22 cellular contexts compared by ENCODE assay signal in the genomic region with DNA sequence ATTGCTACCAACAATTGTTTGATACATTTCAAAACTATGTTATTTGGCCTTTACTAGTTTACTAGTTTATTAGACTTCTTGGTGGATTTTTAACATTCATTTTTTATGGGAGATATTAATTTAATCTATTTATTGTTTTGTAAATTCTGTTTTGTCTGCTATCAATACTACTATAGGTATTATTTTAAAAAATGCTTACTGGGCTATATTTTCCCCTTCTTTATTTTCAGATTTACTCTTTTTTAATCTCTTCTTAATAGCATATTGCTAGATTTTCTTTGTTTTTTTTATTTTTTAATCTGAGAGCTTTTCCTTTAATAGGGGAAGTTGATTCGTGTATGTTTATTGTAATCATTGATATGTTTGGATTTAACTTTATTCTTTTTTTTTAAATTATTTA.
DNase-seq lines count a peak whose midpoint lies in the region; ATAC-seq, FAIRE-seq and TF ChIP-seq lines count a peak whose summit lies in the region.
"Had no signal": no experiment of that assay in that cellular context is flagged by ENCODE, and none has a peak within 500 bp of the region (broad histone marks: within the 10 kb centered on the region; RNA-seq: fewer than 3 reads in every experiment).

No MANE protein-coding gene starts in this region.

- ATAC-seq in HepG2 (no peak), right lobe of liver (no peak)
- ATAC-seq in CD8-positive, alpha-beta T cell, result no peak

- no peak for TF ChIP-seq POLR2A in HepG2 (IDR thresholded peaks at IDR 0.05; ENCODE audit: insufficient read depth in 1 of 2, low read depth in 2 of 2, low read length in 2 of 2)
- TF ChIP-seq POLR2A in right lobe of liver (IDR thresholded peaks at IDR 0.05), result no peak

- H3K4me3 Mint-ChIP-seq in glutamatergic neuron (ENCODE audit: unreplicated experiment), result no peak overlapping the region
- H3K4me3 Mint-ChIP-seq in CD8-positive, alpha-beta T cell, result no peak overlapping the region
- H3K4me3 Mint-ChIP-seq: CD4-positive, CD25-positive, alpha-beta regulatory T cell; IgD-negative memory B cell had no signal

- DNase-seq in HepG2 (ENCODE audit: low spot score), result no peak
- DNase-seq in right lobe of liver, result no peak
- no peak for DNase-seq in WERI-Rb-1
- DNase-seq in glutamatergic neuron, result no peak
- no peak for DNase-seq in SK-N-DZ (ENCODE audit: low spot score)
- DNase-seq in NCI-H1930 (lab: John Stamatoyannopoulos, UW), result no peak
- no peak for DNase-seq in NCI-H526 (lab: John Stamatoyannopoulos, UW)
- DNase-seq in CD8-positive, alpha-beta T cell, result no peak
- DNase-seq: 8988T; ACHN; BE2C; C1 segment of cervical spinal cord; Caco-2; CD4-positive, CD25-positive, alpha-beta regulatory T cell; GM23248; HCEC 1CT had no signal

- 3% methylated on average over 1 of the region's 1 CpG for WGBS in HepG2 (ENCODE audit: low lambda C conversion rate)
- 0% methylated on average over 1 of the region's 1 CpG for WGBS in right lobe of liver (ENCODE audit: insufficient coverage, low coverage, low lambda C conversion rate, missing lambda C conversion rate)

- CTCF ChIA-PET in HepG2 (lab: Yijun Ruan, JAX; ENCODE audit: low intra/inter-chr PET ratio, low total read pairs), result no interaction called here
- CTCF ChIA-PET in CD8-positive, alpha-beta T cell (lab: Charles Lee), result no interaction called here

- H3K36me3 ChIP-seq in HepG2 (replicated peaks in 1 of 2; ENCODE audit: control insufficient read depth in 1 of 2, insufficient read depth in 2 of 2, low read length in 2 of 2) (no peaks in the 10 kb centered on the region), right lobe of liver (no peaks in the 10 kb centered on the region), WERI-Rb-1 (no peaks in the 10 kb centered on the region)
- no peaks in the 10 kb centered on the region for H3K36me3 ChIP-seq in CD8-positive, alpha-beta T cell (ENCODE audit: insufficient read depth, low read length)
- H3K36me3 ChIP-seq: BE2C had no signal

- POLR2A ChIA-PET in HepG2 (lab: Yijun Ruan, JAX), result no interaction called here
- POLR2A ChIA-PET in CD8-positive, alpha-beta T cell (lab: Charles Lee), result no interaction called here

- H3K4me1 ChIP-seq in HepG2 (ENCODE audit: insufficient read depth, low read length), result no peaks in the 10 kb centered on the region
- H3K4me1 ChIP-seq in right lobe of liver, result peaks cover 0 to 3% (median 0%) of the 10 kb centered on the region in 4 donors
- H3K4me1 ChIP-seq in CD8-positive, alpha-beta T cell (ENCODE audit: insufficient read depth, low read length), result no peaks in the 10 kb centered on the region
- H3K4me1 ChIP-seq: BE2C, Caco-2 had no signal

- no peaks in the 10 kb centered on the region for H4K20me1 ChIP-seq in HepG2 (ENCODE audit: insufficient read depth, low read length)

- in situ Hi-C loops in HepG2 (cut with HindIII; ENCODE audit: extremely low pct_ligation_motif_present, low pct_unique_long_range_greater_than_20kb), result no loop called here

- TF ChIP-seq RAD21 in HepG2 (CRISPR knock-in tag; IDR thresholded peaks at IDR 0.05), result no peak

- FAIRE-seq in HepG2 (lab: Jason Lieb, UNC), result no peak
- FAIRE-seq: D721Med, G401.6, GM12891, GM19239 had no signal

- peaks cover 2% of the 10 kb centered on the region for H3K27me3 Mint-ChIP-seq in glutamatergic neuron (ENCODE audit: unreplicated experiment)
- H3K27me3 Mint-ChIP-seq in CD8-positive, alpha-beta T cell (ENCODE audit: low read depth), result no peaks in the 10 kb centered on the region
- H3K27me3 Mint-ChIP-seq: CD4-positive, CD25-positive, alpha-beta regulatory T cell; IgD-negative memory B cell had no signal

- peaks cover 10% of the 10 kb centered on the region for H3K4me1 Mint-ChIP-seq in glutamatergic neuron (ENCODE audit: low read depth, unreplicated experiment)
- no peaks in the 10 kb centered on the region for H3K4me1 Mint-ChIP-seq in CD8-positive, alpha-beta T cell (ENCODE audit: low read depth)
- H3K4me1 Mint-ChIP-seq: CD4-positive, CD25-positive, alpha-beta regulatory T cell had no signal

- no peaks in the 10 kb centered on the region for H3K79me2 ChIP-seq in HepG2 (ENCODE audit: insufficient read depth, low read length)

- H2AFZ ChIP-seq in HepG2 (ENCODE audit: low read length), result no peak overlapping the region
- H2AFZ ChIP-seq: GM23248 had no signal

- peak overlapping the region; percentile 82 for H3K27ac Mint-ChIP-seq in glutamatergic neuron (ENCODE audit: unreplicated experiment)
- H3K27ac Mint-ChIP-seq in CD8-positive, alpha-beta T cell, result no peak overlapping the region
- H3K27ac Mint-ChIP-seq: CD4-positive, CD25-positive, alpha-beta regulatory T cell; IgD-negative memory B cell had no signal

- H3K27ac ChIP-seq in HepG2 (ENCODE audit: extremely low read length, insufficient read depth, low read length) (no peak overlapping the region), right lobe of liver (no peak overlapping the region), WERI-Rb-1 (peak overlapping the region; percentile 14; the same call in 1 of the 2 replicates)
- H3K27ac ChIP-seq in CD8-positive, alpha-beta T cell (ENCODE audit: low read depth, low read length), result no peak overlapping the region
- H3K27ac ChIP-seq: GM23248, HL-60 had no signal

- H3K9ac ChIP-seq in HepG2 (ENCODE audit: insufficient read depth, low read depth, low read length), result no peak overlapping the region
- H3K9ac ChIP-seq: GM23248 had no signal

- no peaks in the 10 kb centered on the region for H3K9me3 ChIP-seq in HepG2 (ENCODE audit: low read length)
- H3K9me3 ChIP-seq in right lobe of liver, result no peaks in the 10 kb centered on the region
- no peaks in the 10 kb centered on the region for H3K9me3 ChIP-seq in WERI-Rb-1 (ENCODE audit: severe bottlenecking)
- H3K9me3 ChIP-seq in CD8-positive, alpha-beta T cell (ENCODE audit: low read length), result no peaks in the 10 kb centered on the region
- H3K9me3 ChIP-seq: BE2C, Caco-2 had no signal

- peaks cover 6% of the 10 kb centered on the region for H3K9me3 Mint-ChIP-seq in glutamatergic neuron (ENCODE audit: unreplicated experiment)
- H3K9me3 Mint-ChIP-seq in CD8-positive, alpha-beta T cell, result peaks cover 2% of the 10 kb centered on the region

- H3K4me3 ChIP-seq in HepG2 (replicated peaks in 1 of 3; ENCODE audit: insufficient read depth in 1 of 3, low read depth in 2 of 3, low read length in 3 of 3) (no peak overlapping the region), right lobe of liver (no peak overlapping the region), WERI-Rb-1 (ENCODE audit: low read depth, low read length) (no peak overlapping the region)
- H3K4me3 ChIP-seq in CD8-positive, alpha-beta T cell (ENCODE audit: low read depth, low read length), result no peak overlapping the region
- H3K4me3 ChIP-seq: GM23248 had no signal

- H3K36me3 Mint-ChIP-seq in glutamatergic neuron (ENCODE audit: unreplicated experiment), result peaks cover 9% of the 10 kb centered on the region
- no peaks in the 10 kb centered on the region for H3K36me3 Mint-ChIP-seq in CD8-positive, alpha-beta T cell
- H3K36me3 Mint-ChIP-seq: CD4-positive, CD25-positive, alpha-beta regulatory T cell had no signal

- no TSS peak for BruUV-seq in HepG2 (replicated peaks; lab: Mats Ljungman, UMichigan)

- TF ChIP-seq EP300 in HepG2 (IDR thresholded peaks at IDR 0.05; ENCODE audit: low read depth in 2 of 2, low read length in 2 of 2) (no peak), HepG2 (CRISPR knock-in tag; IDR thresholded peaks at IDR 0.05; ENCODE audit: borderline replicate concordance) (no peak)

- H3K27me3 ChIP-seq in HepG2 (ENCODE audit: control insufficient read depth in 1 of 2, insufficient read depth in 2 of 2, low read length in 2 of 2), result no peaks in the 10 kb centered on the region
- no peaks in the 10 kb centered on the region for H3K27me3 ChIP-seq in right lobe of liver
- H3K27me3 ChIP-seq in WERI-Rb-1 (ENCODE audit: insufficient read depth, low read depth, severe bottlenecking), result no peaks in the 10 kb centered on the region
- no peaks in the 10 kb centered on the region for H3K27me3 ChIP-seq in CD8-positive, alpha-beta T cell (ENCODE audit: insufficient read depth, low read length)
- H3K27me3 ChIP-seq: BE2C had no signal

- no peak overlapping the region for H3K4me2 ChIP-seq in HepG2 (ENCODE audit: low read depth, low read length)

- intact Hi-C loops in HepG2 (cut with micrococcal nuclease; ENCODE audit: unreplicated experiment) (no loop called here), right lobe of liver (cut with DNase I) (no loop called here)
- intact Hi-C loops in CD8-positive, alpha-beta T cell (cut with DNase I, micrococcal nuclease), result no loop called here

- TF ChIP-seq CTCF in HepG2 (CRISPR knock-in tag; IDR thresholded peaks at IDR 0.05) (no peak), right lobe of liver (IDR thresholded peaks at IDR 0.05) (no peak), WERI-Rb-1 (IDR thresholded peaks at IDR 0.05; ENCODE audit: low read depth, low read length) (no peak), glutamatergic neuron (IDR thresholded peaks at IDR 0.05; ENCODE audit: partially characterized antibody, unreplicated experiment) (no peak)
- no peak for TF ChIP-seq CTCF in CD8-positive, alpha-beta T cell (IDR thresholded peaks at IDR 0.05)

TF ChIP-seq in HepG2, 621 proteins besides CTCF, POLR2A, EP300 and RAD21 (continues in another document):
- TF ChIP-seq ARID5B (CRISPR knock-in tag; IDR thresholded peaks at IDR 0.05) (no peak), ZNF777 (CRISPR knock-in tag; IDR thresholded peaks at IDR 0.05) (no peak), MEF2D (CRISPR knock-in tag; IDR thresholded peaks at IDR 0.05) (no peak)
